ENCODE assay signal across 27 cellular contexts in genomic region chr10:12791728-12792127, GRCh38.
"Had no signal": no experiment of that assay in that cellular context is flagged by ENCODE, and none has a peak within 500 bp of the region (broad histone marks: within the 10 kb centered on the region; RNA-seq: fewer than 3 reads in every experiment).

No MANE protein-coding gene starts in this region.

- H3K4me1 ChIP-seq: suprapubic skin, testis, thyroid gland, tibial artery, tibial nerve, upper lobe of left lung, upper lobe of right lung, uterus had no signal

- FAIRE-seq: urothelium cell line had no signal

- H3K9me3 ChIP-seq: suprapubic skin, testis, thoracic aorta, thyroid gland, tibial artery, tibial nerve, transverse colon, upper lobe of left lung, upper lobe of right lung, uterus, vagina had no signal

- H3K36me3 ChIP-seq: suprapubic skin, thoracic aorta, thyroid gland, upper lobe of left lung, upper lobe of right lung, uterus, vagina had no signal

- ATAC-seq: stimulated activated effector memory CD8-positive, alpha-beta T cell treated with anti-CD3 and anti-CD28 coated beads, Interleukin-12 subunit alpha, Interleukin-12 subunit beta, amount 100 ng/mL, for 72 hours; stimulated activated memory B cell treated with anti-CD40 and anti-IgM and Interleukin-4, amounts not matched to agents 10 μg/mL and 1 μg/mL and 100 μg/mL, for 72 hours; stimulated activated naive B cell treated with anti-CD40 and anti-IgM and Interleukin-4, amounts not matched to agents 10 μg/mL and 1 μg/mL and 100 μg/mL, for 72 hours; stimulated activated naive CD8-positive, alpha-beta T cell treated with anti-CD3 and anti-CD28 coated beads, Interleukin-15, amount 100 ng/mL, for 72 hours; stimulated activated naive CD8-positive, alpha-beta T cell treated with anti-CD3 and anti-CD28 coated beads, Interleukin-15, Interleukin-2, amounts not matched to agents 100 U/mL and 50 U/mL, for 24 hours; upper lobe of right lung had no signal

- H3K27ac ChIP-seq: stomach, suprapubic skin, testis, thoracic aorta, thyroid gland, tibial artery, tibial nerve, transverse colon, upper lobe of left lung, upper lobe of right lung, uterus, vagina had no signal

- H3K4me3 ChIP-seq: stomach, suprapubic skin, testis, thoracic aorta, thyroid gland, tibial artery, tibial nerve, transverse colon, upper lobe of left lung, upper lobe of right lung, uterus, vagina had no signal

- DNase-seq: stimulated activated CD4-positive, alpha-beta T cell treated with anti-CD3 and anti-CD28 coated beads, Interleukin-2, amount 100 ng/mL, for 48 hours; stimulated activated CD4-positive, alpha-beta T cell treated with anti-CD3 and anti-CD28 coated beads, Interleukin-4, amount 100 ng/mL, for 1 hour; stimulated activated CD4-positive, alpha-beta T cell treated with anti-CD3 and anti-CD28 coated beads, Interleukin-4, amount 100 ng/mL, for 24 hours; stimulated activated CD4-positive, alpha-beta T cell treated with anti-CD3 and anti-CD28 coated beads, Interleukin-4, amount 100 ng/mL, for 4 hours; stimulated activated CD8-positive, alpha-beta memory T cell treated with anti-CD3 and anti-CD28 coated beads, Interleukin-4, amount 100 ng/mL, for 48 hours; stimulated activated naive B cell treated with anti-CD40 and anti-IgM and Interleukin-4, amounts not matched to agents 10 μg/mL and 1 μg/mL and 100 μg/mL, for 72 hours; stimulated activated naive CD4-positive, alpha-beta T cell; stimulated activated naive CD4-positive, alpha-beta T cell treated with Interleukin-2 at 50 U/mL for 16 hours; stimulated activated naive CD8-positive, alpha-beta T cell treated with anti-CD3 and anti-CD28 coated beads, Interleukin-15, amount 100 ng/mL, for 72 hours; stimulated activated naive CD8-positive, alpha-beta T cell treated with anti-CD3 and anti-CD28 coated beads, Interleukin-15, Interleukin-2, amounts not matched to agents 100 U/mL and 50 U/mL, for 24 hours; stomach; substantia nigra; testis; thyroid gland; tibial artery; transverse colon; trophoblast cell; upper lobe of left lung; upper lobe of right lung; uterus had no signal

- H3K27me3 ChIP-seq: stomach, suprapubic skin, testis, thyroid gland, tibial artery, tibial nerve, transverse colon, upper lobe of left lung, upper lobe of right lung, uterus, vagina had no signal
